ENCODE assay signal across 2 cellular contexts in genomic region chr2:201404699-201405275, GRCh38.
TF ChIP-seq lines count a peak whose summit lies in the region.

No MANE protein-coding gene starts in this region.

TF ChIP-seq in A549, 52 proteins besides CTCF, POLR2A, EP300 and RAD21:
- TF ChIP-seq, protein P1, sequence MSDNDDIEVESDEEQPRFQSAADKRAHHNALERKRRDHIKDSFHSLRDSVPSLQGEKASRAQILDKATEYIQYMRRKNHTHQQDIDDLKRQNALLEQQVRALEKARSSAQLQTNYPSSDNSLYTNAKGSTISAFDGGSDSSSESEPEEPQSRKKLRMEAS (IDR thresholded peaks at IDR 0.05) = no peak
- no peak for TF ChIP-seq CHD4 (IDR thresholded peaks at IDR 0.05; ENCODE audit: borderline replicate concordance)

TF ChIP-seq in GM23338, 12 proteins besides CTCF, POLR2A, EP300 and RAD21:
- TF ChIP-seq ZNF114 (CRISPR knock-in tag; IDR thresholded peaks at IDR 0.05) (no peak), STAT1 (IDR thresholded peaks at IDR 0.05; ENCODE audit: unreplicated experiment) (no peak), NANOG (IDR thresholded peaks at IDR 0.05; ENCODE audit: borderline replicate concordance) (no peak), CREB1 (CRISPR knock-in tag; IDR thresholded peaks at IDR 0.05; ENCODE audit: low read depth) (no peak), POLR2AphosphoS5 (IDR thresholded peaks at IDR 0.05; ENCODE audit: low read depth) (no peak), REST (IDR thresholded peaks at IDR 0.05; ENCODE audit: unreplicated experiment) (no peak), EZH2 (IDR thresholded peaks at IDR 0.05; ENCODE audit: low read depth, unreplicated experiment) (no peak), JUNB (IDR thresholded peaks at IDR 0.05; ENCODE audit: unreplicated experiment) (no peak), ZNF331 (CRISPR knock-in tag; IDR thresholded peaks at IDR 0.05; ENCODE audit: low read depth) (no peak)
